ENCODE assay signal across 31 cellular contexts in the genomic region with DNA sequence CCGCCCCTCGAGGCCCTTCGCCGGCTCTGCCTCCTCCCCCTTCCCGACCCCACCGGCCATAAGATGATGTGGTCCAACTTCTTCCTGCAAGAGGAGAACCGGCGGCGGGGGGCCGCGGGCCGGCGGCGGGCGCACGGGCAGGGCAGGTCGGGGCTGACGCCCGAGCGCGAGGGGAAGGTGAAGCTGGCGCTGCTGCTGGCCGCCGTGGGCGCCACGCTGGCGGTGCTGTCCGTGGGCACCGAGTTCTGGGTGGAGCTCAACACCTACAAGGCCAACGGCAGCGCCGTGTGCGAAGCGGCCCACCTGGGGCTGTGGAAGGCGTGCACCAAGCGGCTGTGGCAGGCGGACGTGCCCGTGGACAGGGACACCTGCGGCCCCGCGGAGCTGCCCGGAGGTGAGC. TPM values are rescaled to one million over a fixed set of nuclear protein-coding genes. Genes with fewer than 3 reads are reported as not detected.
"Had no signal": no experiment of that assay in that cellular context is flagged by ENCODE, and none has a peak within 500 bp of the region (broad histone marks: within the 10 kb centered on the region; RNA-seq: fewer than 3 reads in every experiment).

No MANE protein-coding gene starts in this region.

- H3K27me3 ChIP-seq: cardiac muscle cell had no signal

- ATAC-seq: activated CD4-positive, alpha-beta T cell treated with anti-CD3 and anti-CD28 coated beads for 36 hours; activated CD4-positive, CD25-positive, alpha-beta regulatory T cell treated with anti-CD3 and anti-CD28 coated beads, Interleukin-2, amount 50 U/mL, for 24 hours; activated CD8-positive, alpha-beta T cell treated with anti-CD3 and anti-CD28 coated beads, Interleukin-2, amount 10 ng/mL, durations not matched to agents 7 days and 5 days; PC-3 had no signal

- H3K36me3 ChIP-seq: ascending aorta, cardiac muscle cell, MG63, WERI-Rb-1 had no signal

- H3K36me3 Mint-ChIP-seq: activated naive CD4-positive, alpha-beta T cell treated with anti-CD3 and anti-CD28 coated beads, Interleukin-2, amount 50 U/mL, for 24 hours; activated naive CD8-positive, alpha-beta T cell treated with anti-CD3 and anti-CD28 coated beads, Interleukin-2, amount 10 ng/mL, durations not matched to agents 7 days and 5 days had no signal

- H3K4me3 Mint-ChIP-seq: activated CD4-positive, alpha-beta T cell treated with anti-CD3 and anti-CD28 coated beads for 36 hours; activated CD4-positive, alpha-beta T cell treated with anti-CD3 and anti-CD28 coated beads, Interleukin-2, amount 10 ng/mL, durations not matched to agents 7 days and 5 days; activated CD8-positive, alpha-beta T cell treated with anti-CD3 and anti-CD28 coated beads, Interleukin-2, amount 10 ng/mL, durations not matched to agents 7 days and 5 days; activated naive CD8-positive, alpha-beta T cell treated with anti-CD3 and anti-CD28 coated beads, Interleukin-2, amount 10 ng/mL, durations not matched to agents 7 days and 5 days; activated T-cell treated with anti-CD3 and anti-CD28 coated beads, Interleukin-2, amount 50 U/mL, for 24 hours had no signal

- H3K27ac Mint-ChIP-seq: activated CD4-positive, alpha-beta T cell treated with anti-CD3 and anti-CD28 coated beads for 36 hours; activated CD4-positive, alpha-beta T cell treated with anti-CD3 and anti-CD28 coated beads, Interleukin-2, amount 10 ng/mL, durations not matched to agents 7 days and 5 days; activated CD8-positive, alpha-beta T cell treated with anti-CD3 and anti-CD28 coated beads, Interleukin-2, amount 10 ng/mL, durations not matched to agents 7 days and 5 days; activated naive CD4-positive, alpha-beta T cell treated with anti-CD3 and anti-CD28 coated beads, Interleukin-2, amount 50 U/mL, for 24 hours; activated naive CD8-positive, alpha-beta T cell treated with anti-CD3 and anti-CD28 coated beads, Interleukin-2, amount 10 ng/mL, durations not matched to agents 7 days and 5 days; activated T-cell treated with anti-CD3 and anti-CD28 coated beads, Interleukin-2, amount 50 U/mL, for 24 hours; activated T-helper 2 cell treated with anti-CD3 and anti-CD28 coated beads, Interferon-gamma antibody, Interleukin-2, Interleukin-4, amounts not matched to agents 10 μg/mL and 5 μg/mL and 100 μg/mL, durations not matched to agents 14 hours and 24 hours and 36 hours had no signal

- DNase-seq: activated CD4-positive, alpha-beta T cell treated with anti-CD3 and anti-CD28 coated beads for 36 hours; activated CD4-positive, alpha-beta T cell treated with anti-CD3 and anti-CD28 coated beads, Interleukin-2, amount 10 ng/mL, durations not matched to agents 7 days and 5 days; activated CD4-positive, alpha-beta T cell treated with anti-CD3 and anti-CD28 coated beads, Interleukin-2, amount 50 U/mL, for 48 hours; activated CD8-positive, alpha-beta T cell treated with anti-CD3 and anti-CD28 coated beads, Interleukin-2, amount 10 ng/mL, durations not matched to agents 7 days and 5 days; activated gamma-delta T cell; activated naive CD4-positive, alpha-beta T cell treated with Interleukin-2 at 50 U/mL for 16 hours; activated naive CD8-positive, alpha-beta T cell treated with anti-CD3 and anti-CD28 coated beads, Interleukin-2, amount 10 ng/mL, durations not matched to agents 7 days and 5 days; activated T-cell treated with anti-CD3 and anti-CD28 coated beads, Interleukin-2, amount 50 U/mL, for 24 hours; amygdala; MG63; NCI-H1048; NCI-H1105 treated with DMSO at 0.1 percent for 48 hours; NCI-H1436; NCI-H1694 treated with DMSO at 0.1 percent for 48 hours; NCI-H2029; NCI-H510A; NCI-H748 treated with DMSO at 0.1 percent for 48 hours; NK-92 treated with Interleukin-12 subunit alpha and Interleukin-12 subunit beta, amount 100 ng/mL, for 24 hours; PC-3; Right ventricle myocardium superior; SW 1271; T-helper 1 cell; T-helper 2 cell; T-helper 9 cell; WERI-Rb-1 had no signal

- H3K9me3 ChIP-seq: ascending aorta, MG63 had no signal

- H3K4me1 Mint-ChIP-seq: activated CD4-positive, alpha-beta T cell treated with anti-CD3 and anti-CD28 coated beads, Interleukin-2, amount 10 ng/mL, durations not matched to agents 7 days and 5 days; activated naive CD8-positive, alpha-beta T cell treated with anti-CD3 and anti-CD28 coated beads, Interleukin-2, amount 10 ng/mL, durations not matched to agents 7 days and 5 days; central memory CD8-positive, alpha-beta T cell had no signal

- H3K9me3 Mint-ChIP-seq: activated CD4-positive, alpha-beta T cell treated with anti-CD3 and anti-CD28 coated beads, Interleukin-2, amount 10 ng/mL, durations not matched to agents 7 days and 5 days; activated naive CD4-positive, alpha-beta T cell treated with anti-CD3 and anti-CD28 coated beads, Interleukin-2, amount 50 U/mL, for 24 hours; activated naive CD8-positive, alpha-beta T cell treated with anti-CD3 and anti-CD28 coated beads, Interleukin-2, amount 10 ng/mL, durations not matched to agents 7 days and 5 days; activated T-cell treated with anti-CD3 and anti-CD28 coated beads, Interleukin-2, amount 50 U/mL, for 24 hours; activated T-helper 2 cell treated with anti-CD3 and anti-CD28 coated beads, Interferon-gamma antibody, Interleukin-2, Interleukin-4, amounts not matched to agents 10 μg/mL and 5 μg/mL and 100 μg/mL, durations not matched to agents 14 hours and 24 hours and 36 hours; central memory CD8-positive, alpha-beta T cell had no signal

- H3K27ac ChIP-seq: ascending aorta, cardiac muscle cell had no signal

- H3K4me3 ChIP-seq: ascending aorta, MG63 had no signal

RNA-seq across cellular contexts. Expression of gene CACNG6, which starts 1.4 kb away (rescaled TPM):
- total RNA-seq: activated CD4-positive, alpha-beta T cell treated with anti-CD3 and anti-CD28 coated beads for 36 hours; activated CD4-positive, alpha-beta T cell treated with anti-CD3 and anti-CD28 coated beads, Interleukin-2, amount 10 ng/mL, durations not matched to agents 7 days and 5 days; activated CD8-positive, alpha-beta T cell treated with anti-CD3 and anti-CD28 coated beads, Interleukin-2, amount 10 ng/mL, durations not matched to agents 7 days and 5 days; activated naive CD8-positive, alpha-beta T cell treated with anti-CD3 and anti-CD28 coated beads, Interleukin-2, amount 10 ng/mL, durations not matched to agents 7 days and 5 days; activated T-helper 2 cell treated with anti-CD3 and anti-CD28 coated beads, Interferon-gamma antibody, Interleukin-2, Interleukin-4, amounts not matched to agents 10 μg/mL and 5 μg/mL and 100 μg/mL, durations not matched to agents 14 hours and 24 hours and 36 hours; ascending aorta; PC-3; Right ventricle myocardium superior had no signal

RNA-seq across cellular contexts. Expression of gene CACNG8, which starts 30.1 kb away (rescaled TPM):
- total RNA-seq: activated CD4-positive, alpha-beta T cell treated with anti-CD3 and anti-CD28 coated beads for 36 hours; activated CD4-positive, alpha-beta T cell treated with anti-CD3 and anti-CD28 coated beads, Interleukin-2, amount 10 ng/mL, durations not matched to agents 7 days and 5 days; activated CD8-positive, alpha-beta T cell treated with anti-CD3 and anti-CD28 coated beads, Interleukin-2, amount 10 ng/mL, durations not matched to agents 7 days and 5 days; activated naive CD8-positive, alpha-beta T cell treated with anti-CD3 and anti-CD28 coated beads, Interleukin-2, amount 10 ng/mL, durations not matched to agents 7 days and 5 days; activated T-helper 2 cell treated with anti-CD3 and anti-CD28 coated beads, Interferon-gamma antibody, Interleukin-2, Interleukin-4, amounts not matched to agents 10 μg/mL and 5 μg/mL and 100 μg/mL, durations not matched to agents 14 hours and 24 hours and 36 hours had no signal
